ENCODE assay signal across 8 cellular contexts in the genomic region with DNA sequence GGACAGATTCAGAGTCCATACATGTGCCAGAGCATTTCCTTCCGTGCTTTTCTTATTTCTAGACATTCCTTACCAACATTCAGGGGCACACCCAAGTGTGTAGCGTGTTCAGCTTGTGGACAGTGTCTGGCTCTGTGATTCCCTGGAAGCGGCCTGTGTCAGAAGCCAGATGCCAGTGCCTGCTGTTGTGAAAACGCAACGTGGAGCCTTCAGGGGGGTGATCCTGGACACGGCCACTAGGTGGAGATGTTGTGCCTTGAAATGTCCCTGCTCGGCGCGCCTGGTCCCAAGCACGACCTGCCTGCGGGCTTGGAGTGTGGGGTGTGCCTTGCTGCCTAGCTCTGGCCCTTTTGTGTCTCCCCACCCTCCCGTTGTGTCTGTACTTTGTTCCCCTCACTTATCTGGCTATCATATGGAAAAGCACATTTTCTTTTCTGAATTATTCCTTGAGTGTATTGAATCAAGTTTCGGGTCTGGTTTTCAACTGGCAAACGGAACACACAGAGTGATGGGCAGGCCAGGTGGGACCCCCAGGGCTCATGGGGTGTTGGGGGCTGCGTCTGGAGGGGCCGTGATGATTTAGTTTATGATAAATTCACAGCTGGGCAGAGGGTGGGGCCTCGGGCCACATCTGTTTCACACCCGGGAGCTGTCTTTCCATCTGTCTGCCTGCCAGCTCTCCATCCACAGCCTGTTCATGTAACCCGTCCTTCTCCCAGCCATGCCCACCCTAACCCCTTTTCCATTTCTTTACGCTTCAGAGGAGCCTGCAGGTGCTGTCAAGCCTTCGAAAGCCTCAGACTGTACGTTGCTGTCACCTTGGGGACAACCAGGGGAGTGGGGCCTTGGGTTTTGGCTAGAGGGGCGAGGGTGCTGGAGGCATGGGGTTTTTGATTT.
DNase-seq lines count a peak whose midpoint lies in the region; ATAC-seq, FAIRE-seq and TF ChIP-seq lines count a peak whose summit lies in the region.

No MANE protein-coding gene starts in this region.

- no peaks in the 10 kb centered on the region for H3K9me3 Mint-ChIP-seq in activated T-helper 17 cell treated with anti-CD3 and anti-CD28 coated beads, Interleukin-2, amount 50 U/mL, for 72 hours

- H3K36me3 ChIP-seq in osteoblast (ENCODE audit: insufficient read depth, low read length) (no peaks in the 10 kb centered on the region), tibial nerve (no peaks in the 10 kb centered on the region)

- H3K9me3 ChIP-seq in osteoblast (ENCODE audit: low read depth, low read length) (peaks cover 2% of the 10 kb centered on the region), tibial nerve (no peaks in the 10 kb centered on the region)

- H2AFZ ChIP-seq in osteoblast (ENCODE audit: low read length) = no peak overlapping the region

- H3K4me1 Mint-ChIP-seq in activated T-helper 17 cell treated with anti-CD3 and anti-CD28 coated beads, Interleukin-2, amount 50 U/mL, for 72 hours = peaks cover 8% of the 10 kb centered on the region

- peak; percentile 75 for TF ChIP-seq CTCF in osteoblast (IDR thresholded peaks at IDR 0.05; ENCODE audit: extremely low read depth, low read depth, low read length)
- TF ChIP-seq CTCF in tibial nerve (IDR thresholded peaks at IDR 0.05) = peak; percentile 61 to 93 (median 70)

- no peak overlapping the region for H3K27ac Mint-ChIP-seq in activated T-helper 17 cell treated with anti-CD3 and anti-CD28 coated beads, Interleukin-2, amount 50 U/mL, for 72 hours

- in situ Hi-C loops in Caki2 (cut with HindIII; ENCODE audit: low pct_unique_long_range_greater_than_20kb, low sequenced_read_pairs) = no loop called here

- TF ChIP-seq EP300 in tibial nerve (IDR thresholded peaks at IDR 0.05) = no peak

- H3K4me2 ChIP-seq in osteoblast (ENCODE audit: insufficient read depth, low read length) = no peak overlapping the region

- FAIRE-seq in RCC 7860 (lab: Jason Lieb, UNC) = no peak

- peak; percentile 51 for ATAC-seq in HG03175 (IDR thresholded peaks at IDR 0.05; ENCODE audit: unreplicated experiment)
- peak; percentile 75 for ATAC-seq in activated T-helper 17 cell treated with anti-CD3 and anti-CD28 coated beads, Interleukin-2, amount 50 U/mL, for 72 hours (replicated peaks)
- no peak for ATAC-seq in GM19467 (IDR thresholded peaks at IDR 0.05; ENCODE audit: unreplicated experiment)

- no peaks in the 10 kb centered on the region for H3K79me2 ChIP-seq in osteoblast (ENCODE audit: insufficient read depth, low read length)

- H3K4me3 Mint-ChIP-seq in activated T-helper 17 cell treated with anti-CD3 and anti-CD28 coated beads, Interleukin-2, amount 50 U/mL, for 72 hours = no peak overlapping the region

- H4K20me1 ChIP-seq in osteoblast (ENCODE audit: insufficient read depth, low read length) = no peaks in the 10 kb centered on the region

- H3K27me3 ChIP-seq in osteoblast (ENCODE audit: insufficient read depth, low read length) (peaks cover 38% of the 10 kb centered on the region), tibial nerve (peaks cover 0 to 16% of the 10 kb centered on the region in 2 donors)

- no peak for TF ChIP-seq POLR2A in tibial nerve (IDR thresholded peaks at IDR 0.05)

- H3K36me3 Mint-ChIP-seq in activated T-helper 17 cell treated with anti-CD3 and anti-CD28 coated beads, Interleukin-2, amount 50 U/mL, for 72 hours (ENCODE audit: low read depth) = no peaks in the 10 kb centered on the region

- no peak overlapping the region for H3K4me3 ChIP-seq in osteoblast (ENCODE audit: insufficient read depth, low read length)
- H3K4me3 ChIP-seq in tibial nerve = no peak overlapping the region

- 67 to 69% methylated on average over 23 of the region's 23 CpGs for WGBS in tibial nerve, 2 donors

- peak; percentile 54 for DNase-seq in Caki2 (ENCODE audit: low read depth)
- peak; percentile 46 for DNase-seq in RCC 7860 (ENCODE audit: low spot score)
- peak; percentile 31 for DNase-seq in foreskin melanocyte
- peak; percentile 98 for DNase-seq in osteoblast (ENCODE audit: insufficient read length, low spot score, missing footprints)
- DNase-seq in tibial nerve (ENCODE audit: low spot score in 2 of 2) = peak; percentile 65 to 72

- H3K27ac ChIP-seq in osteoblast (ENCODE audit: low read depth, low read length) (no peak overlapping the region), tibial nerve (no peak overlapping the region)

- H3K4me1 ChIP-seq in osteoblast (ENCODE audit: insufficient read depth, low read length) (no peaks in the 10 kb centered on the region), tibial nerve (peaks cover 0 to 14% (median 0%) of the 10 kb centered on the region in 4 donors)

- H3K27me3 Mint-ChIP-seq in activated T-helper 17 cell treated with anti-CD3 and anti-CD28 coated beads, Interleukin-2, amount 50 U/mL, for 72 hours = peaks cover 21% of the 10 kb centered on the region

Comparison
In these comparisons a context has a peak if more than half of its experiments do, and no peak if none do; other contexts are left out.
1. DNase-seq: peak in every context shown above with its lines; median percentile 98 in osteoblast; 68 in tibial nerve; 54 in Caki2; 46 in RCC 7860; 31 in foreskin melanocyte.